ENCODE assay signal across 21 cellular contexts in genomic region chr14:29197557-29197956, GRCh38.
DNase-seq lines count a peak whose midpoint lies in the region; ATAC-seq, FAIRE-seq and TF ChIP-seq lines count a peak whose summit lies in the region.
"Had no signal": no experiment of that assay in that cellular context is flagged by ENCODE, and none has a peak within 500 bp of the region (broad histone marks: within the 10 kb centered on the region; RNA-seq: fewer than 3 reads in every experiment).

No MANE protein-coding gene starts in this region.

- DNase-seq in HTR-8/SVneo (ENCODE audit: insufficient read length, low spot score): no peak
- peak; percentile 31 for DNase-seq in PC-3
- DNase-seq in bronchial epithelial cell (ENCODE audit: low read depth): peak; percentile 25
- no peak for DNase-seq in NCI-H1436 treated with DMSO at 0.1 percent for 48 hours (lab: John Stamatoyannopoulos, UW)
- DNase-seq in T-helper 2 cell treated with Interferon-gamma antibody and Interleukin-4, amounts not matched to agents 5 μg/mL and 100 μg/mL, for 36 hours (ENCODE audit: low spot score): no peak
- DNase-seq in cerebellar cortex (ENCODE audit: low spot score): no peak
- DNase-seq: AML-193; Caco-2; Calu3; CD4-positive, alpha-beta T cell; CD8-positive, alpha-beta T cell; DMS79 treated with DMSO at 0.1 percent for 48 hours; GF-D8 had no signal

- TF ChIP-seq CTCF in PC-3 (conservative IDR thresholded peaks at IDR 0.05; ENCODE audit: low read depth, low read length) (no peak), bronchial epithelial cell (IDR thresholded peaks at IDR 0.05; ENCODE audit: insufficient read depth, low read length, severe bottlenecking) (no peak)

- no peaks in the 10 kb centered on the region for H3K79me2 ChIP-seq in PC-3 (ENCODE audit: low read length)

- no peak overlapping the region for H3K4me3 ChIP-seq in PC-3 (ENCODE audit: low read length)
- H3K4me3 ChIP-seq in bronchial epithelial cell (ENCODE audit: low read depth, low read length): no peak overlapping the region
- H3K4me3 ChIP-seq: A549; BLaER1 treated with 17β-estradiol and CSF1 and Interleukin-3, amounts not matched to agents 10 nM and 100 nM had no signal

- peak; percentile 92 for ATAC-seq in PC-3
- ATAC-seq: A549; CD8-positive, alpha-beta T cell had no signal

- H2AFZ ChIP-seq in PC-3 (ENCODE audit: low read length): no peak overlapping the region

- no peak overlapping the region for H3K4me2 ChIP-seq in PC-3 (ENCODE audit: low read length)
- H3K4me2 ChIP-seq: A549; BLaER1 treated with 17β-estradiol and CSF1 and Interleukin-3, amounts not matched to agents 10 nM and 100 nM had no signal

- CTCF ChIA-PET in PC-3 (lab: Charles Lee): no interaction called here

- POLR2A ChIA-PET in PC-3 (lab: Charles Lee; ENCODE audit: unreplicated experiment): no interaction called here

- no peaks in the 10 kb centered on the region for H3K4me1 Mint-ChIP-seq in T-helper 2 cell treated with Interferon-gamma antibody and Interleukin-4, amounts not matched to agents 5 μg/mL and 100 μg/mL, for 36 hours (ENCODE audit: low read depth)
- H3K4me1 Mint-ChIP-seq: B cell had no signal

- H3K27me3 Mint-ChIP-seq in T-helper 2 cell treated with Interferon-gamma antibody and Interleukin-4, amounts not matched to agents 5 μg/mL and 100 μg/mL, for 36 hours (ENCODE audit: low read depth): no peaks in the 10 kb centered on the region
- H3K27me3 Mint-ChIP-seq: B cell; CD4-positive, alpha-beta T cell had no signal

- intact Hi-C loops in PC-3 (cut with micrococcal nuclease): loop anchor here (2.0 kb wide), 1 partner anchor 19 kb away; no protein-coding TSS in a partner anchor

- H3F3A ChIP-seq in PC-3 (ENCODE audit: low read length, unreplicated experiment): no peaks in the 10 kb centered on the region

- no peak overlapping the region for H3K27ac ChIP-seq in PC-3 (ENCODE audit: low read length)
- H3K27ac ChIP-seq: 22Rv1; A549; BLaER1 treated with 17β-estradiol and CSF1 and Interleukin-3, amounts not matched to agents 10 nM and 100 nM; C4-2B had no signal

- no peaks in the 10 kb centered on the region for H3K36me3 Mint-ChIP-seq in T-helper 2 cell treated with Interferon-gamma antibody and Interleukin-4, amounts not matched to agents 5 μg/mL and 100 μg/mL, for 36 hours (ENCODE audit: low read depth)
- H3K36me3 Mint-ChIP-seq: CD8-positive, alpha-beta T cell had no signal

- H3K27me3 ChIP-seq in PC-3 (ENCODE audit: low read length) (no peaks in the 10 kb centered on the region), bronchial epithelial cell (ENCODE audit: control insufficient read depth, insufficient read depth, low read length) (no peaks in the 10 kb centered on the region)
- H3K27me3 ChIP-seq: BLaER1 treated with 17β-estradiol and CSF1 and Interleukin-3, amounts not matched to agents 10 nM and 100 nM had no signal

- peaks cover 67% of the 10 kb centered on the region for H3K9me3 Mint-ChIP-seq in T-helper 2 cell treated with Interferon-gamma antibody and Interleukin-4, amounts not matched to agents 5 μg/mL and 100 μg/mL, for 36 hours

- no peaks in the 10 kb centered on the region for H3K9me2 ChIP-seq in PC-3 (replicated peaks; ENCODE audit: low read length)

- no peak overlapping the region for H3K9ac ChIP-seq in PC-3 (ENCODE audit: low read length)
- H3K9ac ChIP-seq: BLaER1 treated with 17β-estradiol and CSF1 and Interleukin-3, amounts not matched to agents 10 nM and 100 nM had no signal

- H3K27ac Mint-ChIP-seq in T-helper 2 cell treated with Interferon-gamma antibody and Interleukin-4, amounts not matched to agents 5 μg/mL and 100 μg/mL, for 36 hours: no peak overlapping the region
- H3K27ac Mint-ChIP-seq: B cell; CD4-positive, alpha-beta T cell; CD8-positive, alpha-beta T cell had no signal

- no TSS peak for BruUV-seq in PC-3 (replicated peaks; lab: Mats Ljungman, UMichigan)

- peaks cover 6% of the 10 kb centered on the region; the same call in 1 of the 2 replicates for H3K4me1 ChIP-seq in PC-3 (ENCODE audit: insufficient read depth, low read length)
- H3K4me1 ChIP-seq: A549; BLaER1 treated with 17β-estradiol and CSF1 and Interleukin-3, amounts not matched to agents 10 nM and 100 nM; Caco-2 had no signal

- FAIRE-seq in HTR-8/SVneo (lab: Jason Lieb, UNC): peak; percentile 49
- FAIRE-seq in bronchial epithelial cell (lab: Jason Lieb, UNC): no peak
- FAIRE-seq: A549, D721Med, G401.6, GM12891 had no signal

- H3K36me3 ChIP-seq in PC-3 (ENCODE audit: low read depth, low read length) (no peaks in the 10 kb centered on the region), bronchial epithelial cell (ENCODE audit: control insufficient read depth, insufficient read depth, low read length) (no peaks in the 10 kb centered on the region)
- H3K36me3 ChIP-seq: BLaER1 treated with 17β-estradiol and CSF1 and Interleukin-3, amounts not matched to agents 10 nM and 100 nM had no signal

- no peaks in the 10 kb centered on the region for H4K20me1 ChIP-seq in PC-3 (ENCODE audit: low read length)
- H4K20me1 ChIP-seq: BLaER1 treated with 17β-estradiol and CSF1 and Interleukin-3, amounts not matched to agents 10 nM and 100 nM had no signal

- no peaks in the 10 kb centered on the region for H3K9me3 ChIP-seq in PC-3 (ENCODE audit: low read length)
- H3K9me3 ChIP-seq: A549; BLaER1 treated with 17β-estradiol and CSF1 and Interleukin-3, amounts not matched to agents 10 nM and 100 nM; Caco-2 had no signal

- no peak overlapping the region for H3K4me3 Mint-ChIP-seq in T-helper 2 cell treated with Interferon-gamma antibody and Interleukin-4, amounts not matched to agents 5 μg/mL and 100 μg/mL, for 36 hours
- H3K4me3 Mint-ChIP-seq: B cell; CD4-positive, alpha-beta T cell; CD8-positive, alpha-beta T cell had no signal

Comparison
In these comparisons a context has a peak if more than half of its experiments do, and no peak if none do; other contexts are left out.
1. DNase-seq: peak in PC-3 (single experiment) and bronchial epithelial cell (single experiment); none in HTR-8/SVneo (single experiment), NCI-H1436 treated with DMSO at 0.1 percent for 48 hours (single experiment), T-helper 2 cell treated with Interferon-gamma antibody and Interleukin-4, amounts not matched to agents 5 μg/mL and 100 μg/mL, for 36 hours (single experiment) and cerebellar cortex (single experiment).